ENCODE assay signal across 22 cellular contexts in the genomic region with DNA sequence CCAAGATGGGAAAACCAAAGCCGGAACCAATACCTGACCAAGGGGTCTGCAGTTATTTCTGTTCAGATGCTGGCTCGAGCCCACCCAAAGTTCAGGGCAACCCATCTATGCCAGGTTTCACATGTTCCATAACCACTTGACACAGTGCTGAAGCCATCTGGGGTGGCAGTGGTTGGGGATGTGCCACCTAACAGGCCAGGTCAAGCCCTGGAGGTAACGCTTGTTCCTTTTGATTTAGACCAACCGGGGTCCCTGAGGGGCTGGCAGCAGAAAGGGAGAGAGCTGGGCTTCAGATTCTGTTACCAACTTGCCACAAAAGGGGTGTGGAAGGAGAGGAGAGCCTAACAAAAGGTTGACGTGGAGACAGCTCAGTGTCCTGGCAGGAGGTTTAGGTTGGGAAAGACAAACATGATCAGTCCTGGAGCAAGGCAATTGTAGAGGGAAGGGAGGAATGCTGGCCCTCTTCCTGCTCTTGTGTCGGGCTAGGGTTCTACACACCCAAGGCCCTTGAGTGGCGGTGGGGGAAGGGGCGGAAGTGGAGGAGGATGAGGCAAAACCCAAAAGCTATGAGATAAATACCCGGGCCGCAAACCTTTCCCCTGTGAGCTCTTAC. TPM values are rescaled to one million over a fixed set of nuclear protein-coding genes. Genes with fewer than 3 reads are reported as not detected.
"Had no signal": no experiment of that assay in that cellular context is flagged by ENCODE, and none has a peak within 500 bp of the region (broad histone marks: within the 10 kb centered on the region; RNA-seq: fewer than 3 reads in every experiment).

No MANE protein-coding gene starts in this region.

- H3K27ac Mint-ChIP-seq: immature natural killer cell had no signal

- H3K4me3 ChIP-seq: ascending aorta, colonic mucosa, gastroesophageal sphincter, heart left ventricle, left ventricle myocardium inferior, prostate gland, skin epidermis, tibial nerve, vagina had no signal

- H3K9me3 Mint-ChIP-seq: central memory CD8-positive, alpha-beta T cell had no signal

- DNase-seq: activated CD4-positive, alpha-beta T cell treated with anti-CD3 and anti-CD28 coated beads for 1 hour; activated CD4-positive, alpha-beta T cell treated with anti-CD3 and anti-CD28 coated beads, Interleukin-2, amount 50 U/mL, for 48 hours; activated effector memory CD4-positive, alpha-beta T cell treated with Interleukin-2 at 50 U/mL for 16 hours; activated naive CD4-positive, alpha-beta T cell treated with anti-CD3 and anti-CD28 coated beads, Interleukin-2, amount 50 U/mL, for 16 hours; activated T-cell treated with anti-CD3 and anti-CD28 coated beads, Interleukin-2, amount 50 U/mL, for 4 hours; colonic mucosa; heart left ventricle; immature natural killer cell; kidney glomerular epithelial cell; left ventricle myocardium inferior; stimulated activated naive CD8-positive, alpha-beta T cell treated with anti-CD3 and anti-CD28 coated beads, Interleukin-15, Interleukin-2, amounts not matched to agents 100 U/mL and 50 U/mL, for 24 hours; T-helper 1 cell; T-helper 9 cell had no signal

- H3K4me1 Mint-ChIP-seq: central memory CD8-positive, alpha-beta T cell; immature natural killer cell had no signal

- ATAC-seq: activated T-cell treated with anti-CD3 and anti-CD28 coated beads, Interleukin-2, amount 50 U/mL, for 4 hours; gastroesophageal sphincter; heart left ventricle; right cardiac atrium; stimulated activated naive CD8-positive, alpha-beta T cell treated with anti-CD3 and anti-CD28 coated beads, Interleukin-15, Interleukin-2, amounts not matched to agents 100 U/mL and 50 U/mL, for 24 hours had no signal

- H3K27ac ChIP-seq: ascending aorta, colonic mucosa, gastroesophageal sphincter, heart left ventricle, left ventricle myocardium inferior, prostate gland, skin epidermis, tibial nerve, vagina, VCaP had no signal

- H3K4me3 Mint-ChIP-seq: activated T-cell treated with anti-CD3 and anti-CD28 coated beads, Interleukin-2, amount 50 U/mL, for 4 hours; central memory CD8-positive, alpha-beta T cell; immature natural killer cell had no signal

- H3K36me3 ChIP-seq: ascending aorta, colonic mucosa, gastroesophageal sphincter, heart left ventricle, left ventricle myocardium inferior, prostate gland, tibial nerve, vagina had no signal

- H3K27me3 ChIP-seq: ascending aorta, colonic mucosa, gastroesophageal sphincter, tibial nerve, vagina had no signal

- H3K9me3 ChIP-seq: colonic mucosa, prostate gland, vagina had no signal

- H3K4me1 ChIP-seq: ascending aorta, colonic mucosa, gastroesophageal sphincter, heart left ventricle, left ventricle myocardium inferior, prostate gland, tibial nerve, vagina had no signal

RNA-seq across cellular contexts. Expression of a gene that starts 31.9 kb away (rescaled TPM):
- total RNA-seq: ascending aorta had no signal
